In genomic region chr1:25904942-25905679, GRCh38 we compare ENCODE assay signal across 8 cellular contexts.
DNase-seq lines count a peak whose midpoint lies in the region; ATAC-seq, FAIRE-seq and TF ChIP-seq lines count a peak whose summit lies in the region.

No MANE protein-coding gene starts in this region.

- DNase-seq in AG09319 (ENCODE audit: extremely low read depth, low read depth) (peak; percentile 76), GM19239 (ENCODE audit: insufficient read length, low spot score) (peak; percentile 82), NCI-H524 (lab: John Stamatoyannopoulos, UW) (peak; percentile 90 to 92), choroid plexus epithelial cell (ENCODE audit: low read depth) (peak; percentile 91)
- DNase-seq in activated CD4-positive, alpha-beta T cell treated with anti-CD3 and anti-CD28 coated beads for 4 hours, result peak; percentile 91 to 93
- DNase-seq in stimulated activated CD4-positive, alpha-beta T cell treated with anti-CD3 and anti-CD28 coated beads, Interleukin-1b, Interleukin-23, amount 100 ng/mL, for 24 hours (ENCODE audit: low read depth in 4 of 4, low spot score in 1 of 4), result peak; percentile 78 to 99 (median 90)

- ATAC-seq in HG03442 (IDR thresholded peaks at IDR 0.05; ENCODE audit: unreplicated experiment), result peak; percentile 68

- TF ChIP-seq CTCF in AG09319 (IDR thresholded peaks at IDR 0.05; ENCODE audit: low read depth, low read length) (peak; percentile 17), choroid plexus epithelial cell (conservative IDR thresholded peaks at IDR 0.05; ENCODE audit: low read depth, low read length) (peak; percentile 32)

- peak overlapping the region; percentile 84 for H3K27ac ChIP-seq in layer of hippocampus (ENCODE audit: low read depth, low read length)

- H3K27me3 ChIP-seq in layer of hippocampus (ENCODE audit: control insufficient read depth, insufficient read depth, low read length), result no peaks in the 10 kb centered on the region

- FAIRE-seq in GM19239 (lab: Jason Lieb, UNC), result peak; percentile 90

- peak overlapping the region; percentile 69 for H3K4me3 ChIP-seq in choroid plexus epithelial cell (ENCODE audit: low read depth, low read length)

Comparison
In these comparisons a context has a peak if more than half of its experiments do, and no peak if none do; other contexts are left out.
1. Peak in every context shown above with its lines: DNase-seq, ATAC-seq, H3K4me3 ChIP-seq and H3K27ac ChIP-seq.